Comparison of ENCODE assay signal across 8 cellular contexts in the genomic region with DNA sequence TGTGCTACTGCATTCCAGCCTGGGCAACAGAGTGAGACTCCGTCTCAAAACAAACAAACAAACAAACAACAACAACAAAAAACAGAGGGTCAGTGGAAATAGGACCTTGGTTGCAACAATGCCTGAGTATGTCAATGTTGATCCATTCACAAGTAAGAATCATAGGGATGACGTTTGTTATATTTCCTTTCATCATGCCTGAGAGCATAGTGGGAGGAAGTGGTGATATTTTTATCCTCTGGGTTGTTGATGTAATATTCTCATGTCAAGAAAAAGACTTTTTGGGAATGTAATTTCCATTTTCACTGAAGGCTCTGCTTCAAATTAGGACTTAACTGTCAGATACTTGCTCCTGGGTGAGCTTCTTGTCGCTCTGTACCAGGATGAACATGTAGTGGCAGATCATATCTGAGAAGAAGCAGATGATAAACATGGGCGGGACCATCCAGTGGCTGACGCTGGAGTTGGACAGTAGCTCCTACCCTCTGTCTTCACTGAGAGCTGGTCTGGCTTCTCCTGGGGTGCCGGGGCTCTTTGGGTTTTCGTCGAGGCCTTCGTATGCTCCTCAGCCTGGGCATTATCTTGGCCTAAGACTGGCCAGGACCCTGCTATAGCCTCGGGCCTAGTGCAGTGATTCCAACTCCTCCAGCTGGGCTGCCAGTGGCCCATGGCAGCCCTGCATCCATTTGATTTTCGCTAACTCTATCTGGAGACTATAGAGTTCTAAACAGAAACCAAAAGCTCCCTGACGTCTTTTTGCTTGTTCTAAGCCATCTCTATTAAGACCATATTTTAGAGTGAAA. TPM values are rescaled to one million over a fixed set of nuclear protein-coding genes. Genes with fewer than 3 reads are reported as not detected.
DNase-seq lines count a peak whose midpoint lies in the region; ATAC-seq lines count a peak whose summit lies in the region.

No MANE protein-coding gene starts in this region.

- H3K4me3 ChIP-seq in skeletal muscle tissue (ENCODE audit: low read length in 3 of 3): peak overlapping the region; percentile 39 to 67 (median 47)

- H3K27ac ChIP-seq in skeletal muscle tissue (ENCODE audit: low read depth, low read length): peak overlapping the region; percentile 83

- H3K27me3 ChIP-seq in skeletal muscle tissue (ENCODE audit: control insufficient read depth in 3 of 3, insufficient read depth in 3 of 3, low read length in 3 of 3): no peaks in the 10 kb centered on the region

- H3K9ac ChIP-seq in skeletal muscle tissue (ENCODE audit: low read depth in 1 of 3, low read length in 3 of 3): peak overlapping the region; percentile 37 to 54 (median 51)

- peak; percentile 16 for DNase-seq in activated CD8-positive, alpha-beta memory T cell treated with anti-CD3 and anti-CD28 coated beads, Interleukin-2, amount 50 U/mL, for 4 hours
- no peak for DNase-seq in activated CD8-positive, alpha-beta memory T cell treated with anti-CD3 and anti-CD28 coated beads for 24 hours
- DNase-seq in activated effector memory CD4-positive, alpha-beta T cell treated with anti-CD3 and anti-CD28 coated beads, Interleukin-2, amount 50 U/mL, for 16 hours: peak; percentile 71
- DNase-seq in Right ventricle myocardium inferior (ENCODE audit: missing footprints): no peak
- DNase-seq in stimulated activated CD4-positive, alpha-beta T cell treated with anti-CD3 and anti-CD28 coated beads, Interleukin-1b, Interleukin-23, amount 100 ng/mL, for 48 hours: no peak

- intact Hi-C loops in Right ventricle myocardium inferior (cut with DNase I): no loop called here

- peaks cover 9 to 13% (median 12%) of the 10 kb centered on the region in 3 donors for H3K4me1 ChIP-seq in skeletal muscle tissue (ENCODE audit: control insufficient read depth in 3 of 3, insufficient read depth in 3 of 3, low read length in 3 of 3)

- ATAC-seq in Right ventricle myocardium inferior: peak; percentile 78
- ATAC-seq in HG03342 (IDR thresholded peaks at IDR 0.05; ENCODE audit: unreplicated experiment): no peak
- no peak for ATAC-seq in GM21619 (IDR thresholded peaks at IDR 0.05; ENCODE audit: unreplicated experiment)

- no peaks in the 10 kb centered on the region for H3K9me3 ChIP-seq in skeletal muscle tissue (ENCODE audit: control insufficient read depth in 3 of 3, low read length in 3 of 3)

- H3K36me3 ChIP-seq in skeletal muscle tissue (ENCODE audit: control insufficient read depth in 3 of 3, insufficient read depth in 3 of 3, low read length in 3 of 3): peaks cover 0 to 6% (median 0%) of the 10 kb centered on the region in 3 donors

RNA-seq across cellular contexts. Expression of gene CYB5B, which starts 19.6 kb away (rescaled TPM):
- total RNA-seq in Right ventricle myocardium inferior (65.5 TPM), skeletal muscle tissue (27.7 TPM)

RNA-seq across cellular contexts. Expression of gene TERF2, which starts 58.2 kb away (rescaled TPM):
- total RNA-seq in Right ventricle myocardium inferior (24.8 TPM), skeletal muscle tissue (53.2 TPM)

Comparison
In these comparisons a context has a peak if more than half of its experiments do, and no peak if none do; other contexts are left out.
1. DNase-seq: peak in activated CD8-positive, alpha-beta memory T cell treated with anti-CD3 and anti-CD28 coated beads, Interleukin-2, amount 50 U/mL, for 4 hours (single experiment) and activated effector memory CD4-positive, alpha-beta T cell treated with anti-CD3 and anti-CD28 coated beads, Interleukin-2, amount 50 U/mL, for 16 hours (single experiment); none in activated CD8-positive, alpha-beta memory T cell treated with anti-CD3 and anti-CD28 coated beads for 24 hours (single experiment), Right ventricle myocardium inferior (single experiment) and stimulated activated CD4-positive, alpha-beta T cell treated with anti-CD3 and anti-CD28 coated beads, Interleukin-1b, Interleukin-23, amount 100 ng/mL, for 48 hours (single experiment).